In genomic region chr7:148750442-148751355, GRCh38 we compare ENCODE assay signal across 1 cellular context.
TF ChIP-seq lines count a peak whose summit lies in the region.

No MANE protein-coding gene starts in this region.

TF ChIP-seq in HEK293, 187 proteins besides CTCF, POLR2A, EP300 and RAD21 (continued from another document):
- TF ChIP-seq ZNF398 (tag by site-specific recombination; IDR thresholded peaks at IDR 0.05) (no peak), SETDB1 (IDR thresholded peaks at IDR 0.05; ENCODE audit: insufficient read length, low read length) (no peak), ZNF133 (tag by site-specific recombination; IDR thresholded peaks at IDR 0.05) (no peak)
